In the genomic region with DNA sequence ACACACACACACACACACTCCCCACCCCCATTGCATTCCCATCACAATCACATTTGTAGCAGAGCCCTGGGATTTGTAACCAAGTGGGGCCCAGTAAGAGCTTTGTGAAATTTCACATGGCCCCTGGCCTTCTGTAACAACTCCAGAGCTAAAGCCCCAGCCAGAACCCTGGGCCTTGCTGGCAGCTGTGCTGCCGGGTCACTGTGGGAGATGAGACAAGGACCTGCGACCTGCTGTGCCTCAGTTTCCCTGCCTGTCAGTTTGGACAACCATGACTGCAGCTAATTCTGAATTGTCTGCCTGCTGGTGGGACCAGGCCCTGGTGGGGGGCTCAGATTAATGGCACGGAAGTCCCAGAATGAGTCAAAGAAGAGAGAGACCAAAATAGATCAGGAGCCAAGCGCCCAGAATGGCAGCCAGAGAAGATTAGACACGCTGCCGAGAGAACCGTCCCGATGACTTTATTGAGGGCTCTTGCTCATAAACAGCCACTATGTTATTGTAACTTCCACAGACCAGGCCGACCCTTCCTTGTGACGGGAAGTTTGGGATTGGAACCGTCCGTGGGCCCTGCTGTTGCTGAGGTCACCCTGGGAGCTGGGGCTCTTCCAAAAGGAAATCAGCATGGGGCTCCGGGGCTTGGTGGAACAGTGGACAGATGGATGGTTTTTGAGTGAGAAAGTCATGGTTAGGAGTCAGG, we compare ENCODE assay signal across 10 cellular contexts.
A peak's percentile ranks its signal among the peaks of the same experiment; 100 is the strongest.
DNase-seq lines count a peak whose midpoint lies in the region; TF ChIP-seq lines count a peak whose summit lies in the region.
"Had no signal": no experiment of that assay in that cellular context is flagged by ENCODE, and none has a peak within 500 bp of the region (broad histone marks: within the 10 kb centered on the region; RNA-seq: fewer than 3 reads in every experiment).

No MANE protein-coding gene starts in this region.

- H3K27ac ChIP-seq in Karpas-422 (ENCODE audit: low read length) = peak overlapping the region; percentile 15; the same call in 1 of the 2 replicates
- H3K27ac ChIP-seq in endodermal cell (ENCODE audit: low read depth, low read length) = no peak overlapping the region
- peak overlapping the region; percentile 29 to 77 (median 75) for H3K27ac ChIP-seq in stomach
- no peak overlapping the region for H3K27ac ChIP-seq in brain microvascular endothelial cell

- H4K20me1 ChIP-seq in Karpas-422 (ENCODE audit: insufficient read depth, low read depth, low read length) = no peaks in the 10 kb centered on the region

- no peaks in the 10 kb centered on the region for H3K79me2 ChIP-seq in Karpas-422 (ENCODE audit: low read length)

- H3K4me1 ChIP-seq in Karpas-422 (ENCODE audit: low read length) (peaks cover 42% of the 10 kb centered on the region), endodermal cell (ENCODE audit: control insufficient read depth, insufficient read depth, low read length) (no peaks in the 10 kb centered on the region), stomach (peaks cover 60 to 90% (median 74%) of the 10 kb centered on the region in 4 donors)

- H3K36me3 ChIP-seq in Karpas-422 (ENCODE audit: insufficient read depth, low read length) (no peaks in the 10 kb centered on the region; the same call in 1 of the 2 replicates), endodermal cell (ENCODE audit: control insufficient read depth, insufficient read depth, low read length) (no peaks in the 10 kb centered on the region), stomach (no peaks in the 10 kb centered on the region), brain microvascular endothelial cell (replicated peaks) (no peaks in the 10 kb centered on the region), MG63 (no peaks in the 10 kb centered on the region)

- H3K27me3 Mint-ChIP-seq in endodermal cell (ENCODE audit: insufficient read depth) = no peaks in the 10 kb centered on the region
- H3K27me3 Mint-ChIP-seq in mesothelial cell of epicardium (ENCODE audit: low read depth) = no peaks in the 10 kb centered on the region
- H3K27me3 Mint-ChIP-seq: activated T-cell treated with anti-CD3 and anti-CD28 coated beads, Interleukin-2, amount 50 U/mL, for 24 hours had no signal

- no peaks in the 10 kb centered on the region for H3K4me1 Mint-ChIP-seq in endodermal cell
- H3K4me1 Mint-ChIP-seq in mesothelial cell of epicardium = peaks cover 80% of the 10 kb centered on the region

- no peaks in the 10 kb centered on the region for H3K9me2 ChIP-seq in Karpas-422 (replicated peaks; ENCODE audit: insufficient read depth, low read length)

- H3K27me3 ChIP-seq in Karpas-422 (ENCODE audit: low read length) = no peaks in the 10 kb centered on the region
- H3K27me3 ChIP-seq in endodermal cell (ENCODE audit: control insufficient read depth, insufficient read depth, low read length, poor library complexity, severe bottlenecking) = no peaks in the 10 kb centered on the region
- H3K27me3 ChIP-seq in stomach = no peaks in the 10 kb centered on the region
- no peaks in the 10 kb centered on the region for H3K27me3 ChIP-seq in brain microvascular endothelial cell (replicated peaks)
- no peaks in the 10 kb centered on the region for H3K27me3 ChIP-seq in MG63

- H3K36me3 Mint-ChIP-seq in endodermal cell (ENCODE audit: low read depth) = no peaks in the 10 kb centered on the region
- no peaks in the 10 kb centered on the region for H3K36me3 Mint-ChIP-seq in mesothelial cell of epicardium

- intact Hi-C loops in stomach (cut with DNase I; ENCODE audit: low total_unique reads) = no loop called here

- no peak for TF ChIP-seq EP300 in stomach (IDR thresholded peaks at IDR 0.05)

- H3K4me2 ChIP-seq in Karpas-422 (ENCODE audit: low read depth, low read length, poor library complexity, severe bottlenecking) = peak overlapping the region; percentile 25

- H3K27ac Mint-ChIP-seq in endodermal cell = no peak overlapping the region
- peak overlapping the region; percentile 81 for H3K27ac Mint-ChIP-seq in mesothelial cell of epicardium
- H3K27ac Mint-ChIP-seq: activated T-cell treated with anti-CD3 and anti-CD28 coated beads, Interleukin-2, amount 50 U/mL, for 24 hours had no signal

- no peak overlapping the region for H2AFZ ChIP-seq in Karpas-422 (ENCODE audit: low read length)

- WGBS in endodermal cell (ENCODE audit: insufficient coverage in 1 of 2, insufficient read length in 1 of 2), 2 experiments = 91 to 95% methylated on average over 10 to 13 of the region's 13 CpGs
- WGBS in stomach, 5 donors = 56 to 81% (median 76%) methylated on average over 11 to 13 of the region's 13 CpGs

- DNase-seq in Karpas-422 (no peak), endodermal cell (peak; percentile 28), mesothelial cell of epicardium (ENCODE audit: low spot score in 2 of 2, unreplicated experiment in 2 of 2) (no peak), stomach (no peak), brain microvascular endothelial cell (no peak), COLO829 (ENCODE audit: low spot score) (no peak), MG63 (no peak), NCI-H1930 (lab: John Stamatoyannopoulos, UW) (no peak)
- DNase-seq: activated T-cell treated with anti-CD3 and anti-CD28 coated beads, Interleukin-2, amount 50 U/mL, for 24 hours; H7 had no signal

- H3K4me3 ChIP-seq in Karpas-422 (ENCODE audit: low read length) (no peak overlapping the region), endodermal cell (ENCODE audit: low read length) (no peak overlapping the region), stomach (no peak overlapping the region), brain microvascular endothelial cell (ENCODE audit: low read depth, low read length) (no peak overlapping the region), MG63 (no peak overlapping the region)

- H3K4me3 Mint-ChIP-seq in endodermal cell (no peak overlapping the region), mesothelial cell of epicardium (no peak overlapping the region)
- H3K4me3 Mint-ChIP-seq: activated T-cell treated with anti-CD3 and anti-CD28 coated beads, Interleukin-2, amount 50 U/mL, for 24 hours had no signal

- peak overlapping the region; percentile 23; the same call in 1 of the 2 replicates for H3K9ac ChIP-seq in Karpas-422 (ENCODE audit: low read length)
- no peak overlapping the region for H3K9ac ChIP-seq in endodermal cell (ENCODE audit: extremely low read depth, low read length, poor library complexity, severe bottlenecking)

- in situ Hi-C loops in brain microvascular endothelial cell (cut with HindIII; ENCODE audit: low pct_ligation_motif_present, low sequenced_read_pairs) = no loop called here

- H3K9me3 ChIP-seq in Karpas-422 (ENCODE audit: low read length) = no peaks in the 10 kb centered on the region
- H3K9me3 ChIP-seq in endodermal cell (ENCODE audit: control insufficient read depth, low read length) = no peaks in the 10 kb centered on the region
- no peaks in the 10 kb centered on the region for H3K9me3 ChIP-seq in stomach
- H3K9me3 ChIP-seq in MG63 = no peaks in the 10 kb centered on the region

- no peak for TF ChIP-seq POLR2A in stomach (IDR thresholded peaks at IDR 0.05)

- H3K9me3 Mint-ChIP-seq in endodermal cell (no peaks in the 10 kb centered on the region), mesothelial cell of epicardium (no peaks in the 10 kb centered on the region)

- TF ChIP-seq CTCF in endodermal cell (conservative IDR thresholded peaks at IDR 0.05) = no peak
- TF ChIP-seq CTCF in mesothelial cell of epicardium (IDR thresholded peaks at IDR 0.05; ENCODE audit: unreplicated experiment) = no peak
- TF ChIP-seq CTCF in stomach (IDR thresholded peaks at IDR 0.05) = no peak
- TF ChIP-seq CTCF in brain microvascular endothelial cell (IDR thresholded peaks at IDR 0.05; ENCODE audit: low read depth, low read length, missing control alignments) = no peak

Comparison
In these comparisons a context has a peak if more than half of its experiments do, and no peak if none do; other contexts are left out.
1. H3K27ac ChIP-seq: peak in Karpas-422 (single experiment) and stomach (5 of 5); none in endodermal cell (single experiment) and brain microvascular endothelial cell (single experiment).